ENCODE assay signal across 1 cellular context in the genomic region with DNA sequence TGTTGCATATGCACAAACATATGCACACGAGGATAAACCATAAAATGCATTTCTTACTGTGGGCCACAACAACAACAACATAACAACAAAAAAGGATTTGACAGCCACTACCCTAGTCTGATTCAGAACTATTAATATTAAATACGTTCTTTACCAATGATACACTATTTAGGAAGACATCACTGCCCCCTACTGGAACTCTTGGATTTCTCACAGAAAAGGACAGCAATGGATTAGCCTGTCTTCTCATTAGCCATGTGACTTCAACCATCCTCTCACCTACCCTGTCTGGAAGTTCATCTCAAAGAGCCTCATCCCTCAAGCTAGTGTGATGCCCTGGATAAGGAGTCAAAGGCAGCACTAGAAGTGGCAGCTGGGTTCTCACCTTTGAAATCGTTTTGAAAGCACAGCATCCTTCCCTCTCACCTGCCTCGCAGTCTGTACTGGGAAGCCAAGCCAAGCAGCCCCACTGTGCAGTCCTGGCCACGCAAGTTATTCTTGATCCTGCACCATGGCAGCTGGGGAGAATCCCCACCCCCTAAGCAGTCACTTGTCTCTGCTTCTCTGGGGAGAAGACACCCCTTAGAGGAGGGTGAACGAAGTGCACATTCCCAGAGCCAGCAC.
TF ChIP-seq lines count a peak whose summit lies in the region.

No MANE protein-coding gene starts in this region.

TF ChIP-seq in GM23338, 12 proteins besides CTCF, POLR2A, EP300 and RAD21 (continued from another document):
- TF ChIP-seq CREB1 (CRISPR knock-in tag; IDR thresholded peaks at IDR 0.05; ENCODE audit: low read depth): no peak
- no peak for TF ChIP-seq EZH2 (IDR thresholded peaks at IDR 0.05; ENCODE audit: low read depth, unreplicated experiment)
- no peak for TF ChIP-seq POLR2AphosphoS5 (IDR thresholded peaks at IDR 0.05; ENCODE audit: low read depth)
- TF ChIP-seq STAT1 (IDR thresholded peaks at IDR 0.05; ENCODE audit: unreplicated experiment): no peak
- TF ChIP-seq, protein P1, sequence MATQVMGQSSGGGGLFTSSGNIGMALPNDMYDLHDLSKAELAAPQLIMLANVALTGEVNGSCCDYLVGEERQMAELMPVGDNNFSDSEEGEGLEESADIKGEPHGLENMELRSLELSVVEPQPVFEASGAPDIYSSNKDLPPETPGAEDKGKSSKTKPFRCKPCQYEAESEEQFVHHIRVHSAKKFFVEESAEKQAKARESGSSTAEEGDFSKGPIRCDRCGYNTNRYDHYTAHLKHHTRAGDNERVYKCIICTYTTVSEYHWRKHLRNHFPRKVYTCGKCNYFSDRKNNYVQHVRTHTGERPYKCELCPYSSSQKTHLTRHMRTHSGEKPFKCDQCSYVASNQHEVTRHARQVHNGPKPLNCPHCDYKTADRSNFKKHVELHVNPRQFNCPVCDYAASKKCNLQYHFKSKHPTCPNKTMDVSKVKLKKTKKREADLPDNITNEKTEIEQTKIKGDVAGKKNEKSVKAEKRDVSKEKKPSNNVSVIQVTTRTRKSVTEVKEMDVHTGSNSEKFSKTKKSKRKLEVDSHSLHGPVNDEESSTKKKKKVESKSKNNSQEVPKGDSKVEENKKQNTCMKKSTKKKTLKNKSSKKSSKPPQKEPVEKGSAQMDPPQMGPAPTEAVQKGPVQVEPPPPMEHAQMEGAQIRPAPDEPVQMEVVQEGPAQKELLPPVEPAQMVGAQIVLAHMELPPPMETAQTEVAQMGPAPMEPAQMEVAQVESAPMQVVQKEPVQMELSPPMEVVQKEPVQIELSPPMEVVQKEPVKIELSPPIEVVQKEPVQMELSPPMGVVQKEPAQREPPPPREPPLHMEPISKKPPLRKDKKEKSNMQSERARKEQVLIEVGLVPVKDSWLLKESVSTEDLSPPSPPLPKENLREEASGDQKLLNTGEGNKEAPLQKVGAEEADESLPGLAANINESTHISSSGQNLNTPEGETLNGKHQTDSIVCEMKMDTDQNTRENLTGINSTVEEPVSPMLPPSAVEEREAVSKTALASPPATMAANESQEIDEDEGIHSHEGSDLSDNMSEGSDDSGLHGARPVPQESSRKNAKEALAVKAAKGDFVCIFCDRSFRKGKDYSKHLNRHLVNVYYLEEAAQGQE (IDR thresholded peaks at IDR 0.05; ENCODE audit: unreplicated experiment): no peak
- TF ChIP-seq ETS1 (IDR thresholded peaks at IDR 0.05): no peak
- TF ChIP-seq JUNB (IDR thresholded peaks at IDR 0.05; ENCODE audit: unreplicated experiment): no peak
- no peak for TF ChIP-seq ZNF331 (CRISPR knock-in tag; IDR thresholded peaks at IDR 0.05; ENCODE audit: low read depth)
- TF ChIP-seq, protein P2, sequence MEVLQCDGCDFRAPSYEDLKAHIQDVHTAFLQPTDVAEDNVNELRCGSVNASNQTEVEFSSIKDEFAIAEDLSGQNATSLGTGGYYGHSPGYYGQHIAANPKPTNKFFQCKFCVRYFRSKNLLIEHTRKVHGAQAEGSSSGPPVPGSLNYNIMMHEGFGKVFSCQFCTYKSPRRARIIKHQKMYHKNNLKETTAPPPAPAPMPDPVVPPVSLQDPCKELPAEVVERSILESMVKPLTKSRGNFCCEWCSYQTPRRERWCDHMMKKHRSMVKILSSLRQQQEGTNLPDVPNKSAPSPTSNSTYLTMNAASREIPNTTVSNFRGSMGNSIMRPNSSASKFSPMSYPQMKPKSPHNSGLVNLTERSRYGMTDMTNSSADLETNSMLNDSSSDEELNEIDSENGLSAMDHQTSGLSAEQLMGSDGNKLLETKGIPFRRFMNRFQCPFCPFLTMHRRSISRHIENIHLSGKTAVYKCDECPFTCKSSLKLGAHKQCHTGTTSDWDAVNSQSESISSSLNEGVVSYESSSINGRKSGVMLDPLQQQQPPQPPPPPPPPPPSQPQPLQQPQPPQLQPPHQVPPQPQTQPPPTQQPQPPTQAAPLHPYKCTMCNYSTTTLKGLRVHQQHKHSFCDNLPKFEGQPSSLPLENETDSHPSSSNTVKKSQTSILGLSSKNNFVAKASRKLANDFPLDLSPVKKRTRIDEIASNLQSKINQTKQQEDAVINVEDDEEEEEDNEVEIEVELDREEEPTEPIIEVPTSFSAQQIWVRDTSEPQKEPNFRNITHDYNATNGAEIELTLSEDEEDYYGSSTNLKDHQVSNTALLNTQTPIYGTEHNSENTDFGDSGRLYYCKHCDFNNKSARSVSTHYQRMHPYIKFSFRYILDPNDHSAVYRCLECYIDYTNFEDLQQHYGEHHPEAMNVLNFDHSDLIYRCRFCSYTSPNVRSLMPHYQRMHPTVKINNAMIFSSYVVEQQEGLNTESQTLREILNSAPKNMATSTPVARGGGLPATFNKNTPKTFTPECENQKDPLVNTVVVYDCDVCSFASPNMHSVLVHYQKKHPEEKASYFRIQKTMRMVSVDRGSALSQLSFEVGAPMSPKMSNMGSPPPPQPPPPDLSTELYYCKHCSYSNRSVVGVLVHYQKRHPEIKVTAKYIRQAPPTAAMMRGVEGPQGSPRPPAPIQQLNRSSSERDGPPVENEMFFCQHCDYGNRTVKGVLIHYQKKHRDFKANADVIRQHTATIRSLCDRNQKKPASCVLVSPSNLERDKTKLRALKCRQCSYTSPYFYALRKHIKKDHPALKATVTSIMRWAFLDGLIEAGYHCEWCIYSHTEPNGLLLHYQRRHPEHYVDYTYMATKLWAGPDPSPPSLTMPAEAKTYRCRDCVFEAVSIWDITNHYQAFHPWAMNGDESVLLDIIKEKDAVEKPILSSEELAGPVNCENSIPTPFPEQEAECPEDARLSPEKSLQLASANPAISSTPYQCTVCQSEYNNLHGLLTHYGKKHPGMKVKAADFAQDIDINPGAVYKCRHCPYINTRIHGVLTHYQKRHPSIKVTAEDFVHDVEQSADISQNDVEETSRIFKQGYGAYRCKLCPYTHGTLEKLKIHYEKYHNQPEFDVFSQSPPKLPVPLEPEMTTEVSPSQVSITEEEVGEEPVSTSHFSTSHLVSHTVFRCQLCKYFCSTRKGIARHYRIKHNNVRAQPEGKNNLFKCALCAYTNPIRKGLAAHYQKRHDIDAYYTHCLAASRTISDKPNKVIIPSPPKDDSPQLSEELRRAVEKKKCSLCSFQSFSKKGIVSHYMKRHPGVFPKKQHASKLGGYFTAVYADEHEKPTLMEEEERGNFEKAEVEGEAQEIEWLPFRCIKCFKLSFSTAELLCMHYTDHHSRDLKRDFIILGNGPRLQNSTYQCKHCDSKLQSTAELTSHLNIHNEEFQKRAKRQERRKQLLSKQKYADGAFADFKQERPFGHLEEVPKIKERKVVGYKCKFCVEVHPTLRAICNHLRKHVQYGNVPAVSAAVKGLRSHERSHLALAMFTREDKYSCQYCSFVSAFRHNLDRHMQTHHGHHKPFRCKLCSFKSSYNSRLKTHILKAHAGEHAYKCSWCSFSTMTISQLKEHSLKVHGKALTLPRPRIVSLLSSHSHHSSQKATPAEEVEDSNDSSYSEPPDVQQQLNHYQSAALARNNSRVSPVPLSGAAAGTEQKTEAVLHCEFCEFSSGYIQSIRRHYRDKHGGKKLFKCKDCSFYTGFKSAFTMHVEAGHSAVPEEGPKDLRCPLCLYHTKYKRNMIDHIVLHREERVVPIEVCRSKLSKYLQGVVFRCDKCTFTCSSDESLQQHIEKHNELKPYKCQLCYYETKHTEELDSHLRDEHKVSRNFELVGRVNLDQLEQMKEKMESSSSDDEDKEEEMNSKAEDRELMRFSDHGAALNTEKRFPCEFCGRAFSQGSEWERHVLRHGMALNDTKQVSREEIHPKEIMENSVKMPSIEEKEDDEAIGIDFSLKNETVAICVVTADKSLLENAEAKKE (CRISPR knock-in tag; IDR thresholded peaks at IDR 0.05): no peak
- no peak for TF ChIP-seq EZH2phosphoT487 (IDR thresholded peaks at IDR 0.05; ENCODE audit: unreplicated experiment)
